ENCODE assay signal across 8 cellular contexts in the genomic region with DNA sequence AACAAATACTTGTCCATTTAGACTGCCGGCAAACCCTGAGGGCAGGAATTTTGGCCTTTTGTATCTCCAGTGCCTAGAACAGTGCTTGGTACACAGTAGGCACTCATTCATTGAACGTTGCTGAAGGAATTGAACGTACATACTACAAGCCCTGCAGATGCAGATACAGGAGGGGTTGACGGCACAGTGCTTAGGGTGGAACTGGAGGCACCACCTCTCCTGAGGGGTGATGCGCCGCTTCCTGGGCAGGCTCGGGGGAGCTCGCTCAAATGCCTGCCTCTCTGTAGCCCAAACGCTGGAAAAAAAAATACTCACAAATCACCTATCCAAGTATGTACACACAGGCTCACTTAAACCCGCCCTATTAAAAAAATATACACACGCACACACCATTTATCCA. TPM values are rescaled to one million over a fixed set of nuclear protein-coding genes. Genes with fewer than 3 reads are reported as not detected.
DNase-seq lines count a peak whose midpoint lies in the region; ATAC-seq, FAIRE-seq and TF ChIP-seq lines count a peak whose summit lies in the region.

No MANE protein-coding gene starts in this region.

- CTCF ChIA-PET in BJ (lab: Yijun Ruan, JAX), result interaction anchor here (1.3 kb wide), 1 partner anchor 15 kb away, joined by 4 read pairs; no protein-coding TSS in a partner anchor

- POLR2A ChIA-PET in BJ (lab: Charles Lee), result interaction anchor here (0.6 kb wide), 1 partner anchor 1657 kb away, joined by 3 read pairs; no protein-coding TSS in a partner anchor

- ATAC-seq in GM18907 (IDR thresholded peaks at IDR 0.05; ENCODE audit: unreplicated experiment) (peak; percentile 38), HG03139 (IDR thresholded peaks at IDR 0.05; ENCODE audit: unreplicated experiment) (peak; percentile 46)
- ATAC-seq in stimulated activated naive CD8-positive, alpha-beta T cell treated with anti-CD3 and anti-CD28 coated beads, Interleukin-15, amount 100 ng/mL, for 72 hours, result peak; percentile 54

- H3K4me1 Mint-ChIP-seq in stimulated activated naive CD8-positive, alpha-beta T cell treated with anti-CD3 and anti-CD28 coated beads, Interleukin-15, amount 100 ng/mL, for 72 hours, result peaks cover 65% of the 10 kb centered on the region

- no peak for FAIRE-seq in bronchial epithelial cell (lab: Jason Lieb, UNC)

- H3K9me3 Mint-ChIP-seq in stimulated activated naive CD8-positive, alpha-beta T cell treated with anti-CD3 and anti-CD28 coated beads, Interleukin-15, amount 100 ng/mL, for 72 hours, result no peaks in the 10 kb centered on the region

- no peak for DNase-seq in BJ (ENCODE audit: low read depth)
- peak; percentile 70 for DNase-seq in RKO (ENCODE audit: low spot score)
- peak; percentile 40 for DNase-seq in bronchial epithelial cell (ENCODE audit: low read depth)
- DNase-seq in kidney epithelial cell (ENCODE audit: low read depth), result no peak
- peak; percentile 16 to 34 for DNase-seq in stimulated activated naive CD8-positive, alpha-beta T cell treated with anti-CD3 and anti-CD28 coated beads, Interleukin-15, amount 100 ng/mL, for 72 hours
- DNase-seq in KG1 (lab: John Stamatoyannopoulos, UW), result no peak

- H3K4me3 ChIP-seq in BJ (ENCODE audit: low read depth, low read length) (peak overlapping the region; percentile 99), bronchial epithelial cell (ENCODE audit: low read depth, low read length) (peak overlapping the region; percentile 95), kidney epithelial cell (ENCODE audit: low read depth, low read length) (peak overlapping the region; percentile 99)

- TF ChIP-seq CTCF in BJ (IDR thresholded peaks at IDR 0.05; ENCODE audit: insufficient read depth, low read depth, low read length), result no peak
- TF ChIP-seq CTCF in bronchial epithelial cell (IDR thresholded peaks at IDR 0.05; ENCODE audit: insufficient read depth, low read length, severe bottlenecking), result no peak
- TF ChIP-seq CTCF in kidney epithelial cell (IDR thresholded peaks at IDR 0.05; ENCODE audit: insufficient read depth, low read length, poor library complexity, severe bottlenecking), result no peak

- H3K4me3 Mint-ChIP-seq in stimulated activated naive CD8-positive, alpha-beta T cell treated with anti-CD3 and anti-CD28 coated beads, Interleukin-15, amount 100 ng/mL, for 72 hours, result peak overlapping the region; percentile 75 to 87

- H3K27ac Mint-ChIP-seq in stimulated activated naive CD8-positive, alpha-beta T cell treated with anti-CD3 and anti-CD28 coated beads, Interleukin-15, amount 100 ng/mL, for 72 hours, result peak overlapping the region; percentile 84 to 93

- no peaks in the 10 kb centered on the region for H3K27me3 ChIP-seq in BJ (ENCODE audit: control insufficient read depth, insufficient read depth, low read length)
- no peaks in the 10 kb centered on the region for H3K27me3 ChIP-seq in bronchial epithelial cell (ENCODE audit: control insufficient read depth, insufficient read depth, low read length)
- H3K27me3 ChIP-seq in kidney epithelial cell (ENCODE audit: control insufficient read depth, insufficient read depth, low read length), result no peaks in the 10 kb centered on the region

- no peaks in the 10 kb centered on the region for H3K27me3 Mint-ChIP-seq in stimulated activated naive CD8-positive, alpha-beta T cell treated with anti-CD3 and anti-CD28 coated beads, Interleukin-15, amount 100 ng/mL, for 72 hours

- H3K36me3 ChIP-seq in BJ (ENCODE audit: control insufficient read depth, insufficient read depth, low read length) (no peaks in the 10 kb centered on the region), bronchial epithelial cell (ENCODE audit: control insufficient read depth, insufficient read depth, low read length) (peaks cover 2% of the 10 kb centered on the region), kidney epithelial cell (ENCODE audit: control insufficient read depth, insufficient read depth, low read length) (no peaks in the 10 kb centered on the region)

RNA-seq across cellular contexts. Expression of a gene that starts 0.6 kb away (rescaled TPM):
- polyA plus RNA-seq in BJ (2011; rRNA removed), result 10.4 and 24.7 TPM in 2 replicates
- polyA minus RNA-seq in BJ (2011; rRNA and poly(A)+ RNA removed), result 2.7 and 6.2 TPM in 2 replicates
- total RNA-seq in bronchial epithelial cell (29.1 and 30.3 TPM in 2 replicates), kidney epithelial cell (31.4 and 32.0 TPM in 2 replicates)

RNA-seq across cellular contexts. Expression of a gene that starts 52.0 kb away (rescaled TPM):
- polyA plus RNA-seq in BJ (2011; rRNA removed), result not detected in 2 replicates
- polyA minus RNA-seq in BJ (2011; rRNA and poly(A)+ RNA removed), result not detected in 2 replicates
- total RNA-seq in bronchial epithelial cell (not detected in 2 replicates), kidney epithelial cell (not detected in 2 replicates)

Comparison
In these comparisons a context has a peak if more than half of its experiments do, and no peak if none do; other contexts are left out.
1. DNase-seq: peak in RKO (single experiment), bronchial epithelial cell (single experiment) and stimulated activated naive CD8-positive, alpha-beta T cell treated with anti-CD3 and anti-CD28 coated beads, Interleukin-15, amount 100 ng/mL, for 72 hours (2 of 2); none in BJ (single experiment), kidney epithelial cell (single experiment) and KG1 (single experiment).
2. Peak in every context shown above with its lines, with median percentiles within 50 percentile points of each other: H3K4me3 ChIP-seq and ATAC-seq.